ENCODE assay signal across 1 cellular context in the genomic region with DNA sequence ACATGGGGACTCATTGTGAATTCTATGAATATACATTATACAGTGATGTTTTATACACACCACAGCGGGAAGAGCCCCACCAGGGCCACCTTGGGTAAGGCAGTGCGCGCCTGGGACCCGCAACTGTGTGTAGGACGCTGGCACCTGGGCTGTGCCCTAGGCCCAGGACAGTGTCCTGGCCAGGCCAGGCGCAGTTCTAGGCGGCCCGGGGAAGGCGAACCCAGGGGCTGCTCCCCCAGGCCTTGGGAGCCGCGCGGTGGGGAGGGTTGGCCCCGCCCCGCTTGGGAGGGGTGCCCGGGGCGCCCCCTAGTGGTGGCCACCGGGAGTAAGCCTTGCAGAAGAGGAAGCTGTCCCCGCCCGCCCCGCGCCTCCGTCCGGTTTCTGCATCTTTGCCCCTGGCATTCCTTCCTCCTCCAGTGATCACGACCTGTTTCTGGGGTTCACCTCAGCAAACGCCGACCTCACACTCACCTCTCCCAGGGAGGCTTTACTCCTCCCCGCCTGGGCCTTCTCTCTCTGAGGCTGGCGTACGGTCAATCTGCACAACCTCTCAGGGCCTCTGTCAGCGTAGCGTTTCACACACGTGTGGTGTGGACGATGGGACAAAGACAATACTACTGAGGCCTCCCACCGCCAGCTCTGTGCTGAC.
TF ChIP-seq lines count a peak whose summit lies in the region.

No MANE protein-coding gene starts in this region.

TF ChIP-seq in HepG2, 621 proteins besides CTCF, POLR2A, EP300 and RAD21 (continued from another document):
- TF ChIP-seq ZNF281 (CRISPR knock-in tag; IDR thresholded peaks at IDR 0.05; ENCODE audit: borderline replicate concordance) (no peak), RARA (CRISPR knock-in tag; IDR thresholded peaks at IDR 0.05) (no peak), ZNF704 (CRISPR knock-in tag; IDR thresholded peaks at IDR 0.05; ENCODE audit: borderline replicate concordance) (no peak; the same call in 1 of the 2 replicates), MZF1 (CRISPR knock-in tag; IDR thresholded peaks at IDR 0.05; ENCODE audit: borderline replicate concordance) (no peak), ZEB1 (IDR thresholded peaks at IDR 0.05; ENCODE audit: insufficient replicate concordance, low read depth) (peak; percentile 0), NFIC (IDR thresholded peaks at IDR 0.05; ENCODE audit: low read length) (no peak)
- TF ChIP-seq, protein P1, sequence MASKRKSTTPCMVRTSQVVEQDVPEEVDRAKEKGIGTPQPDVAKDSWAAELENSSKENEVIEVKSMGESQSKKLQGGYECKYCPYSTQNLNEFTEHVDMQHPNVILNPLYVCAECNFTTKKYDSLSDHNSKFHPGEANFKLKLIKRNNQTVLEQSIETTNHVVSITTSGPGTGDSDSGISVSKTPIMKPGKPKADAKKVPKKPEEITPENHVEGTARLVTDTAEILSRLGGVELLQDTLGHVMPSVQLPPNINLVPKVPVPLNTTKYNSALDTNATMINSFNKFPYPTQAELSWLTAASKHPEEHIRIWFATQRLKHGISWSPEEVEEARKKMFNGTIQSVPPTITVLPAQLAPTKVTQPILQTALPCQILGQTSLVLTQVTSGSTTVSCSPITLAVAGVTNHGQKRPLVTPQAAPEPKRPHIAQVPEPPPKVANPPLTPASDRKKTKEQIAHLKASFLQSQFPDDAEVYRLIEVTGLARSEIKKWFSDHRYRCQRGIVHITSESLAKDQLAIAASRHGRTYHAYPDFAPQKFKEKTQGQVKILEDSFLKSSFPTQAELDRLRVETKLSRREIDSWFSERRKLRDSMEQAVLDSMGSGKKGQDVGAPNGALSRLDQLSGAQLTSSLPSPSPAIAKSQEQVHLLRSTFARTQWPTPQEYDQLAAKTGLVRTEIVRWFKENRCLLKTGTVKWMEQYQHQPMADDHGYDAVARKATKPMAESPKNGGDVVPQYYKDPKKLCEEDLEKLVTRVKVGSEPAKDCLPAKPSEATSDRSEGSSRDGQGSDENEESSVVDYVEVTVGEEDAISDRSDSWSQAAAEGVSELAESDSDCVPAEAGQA (IDR thresholded peaks at IDR 0.05; ENCODE audit: low read depth), result no peak
- TF ChIP-seq, protein P1 (CRISPR knock-in tag; IDR thresholded peaks at IDR 0.05; ENCODE audit: borderline replicate concordance), result no peak
- TF ChIP-seq, protein P2, sequence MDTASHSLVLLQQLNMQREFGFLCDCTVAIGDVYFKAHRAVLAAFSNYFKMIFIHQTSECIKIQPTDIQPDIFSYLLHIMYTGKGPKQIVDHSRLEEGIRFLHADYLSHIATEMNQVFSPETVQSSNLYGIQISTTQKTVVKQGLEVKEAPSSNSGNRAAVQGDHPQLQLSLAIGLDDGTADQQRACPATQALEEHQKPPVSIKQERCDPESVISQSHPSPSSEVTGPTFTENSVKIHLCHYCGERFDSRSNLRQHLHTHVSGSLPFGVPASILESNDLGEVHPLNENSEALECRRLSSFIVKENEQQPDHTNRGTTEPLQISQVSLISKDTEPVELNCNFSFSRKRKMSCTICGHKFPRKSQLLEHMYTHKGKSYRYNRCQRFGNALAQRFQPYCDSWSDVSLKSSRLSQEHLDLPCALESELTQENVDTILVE (CRISPR knock-in tag; IDR thresholded peaks at IDR 0.05), result no peak
TF ChIP-seq in HepG2: peak in this region for 183.
